22 cellular contexts compared by ENCODE assay signal in genomic region chr14:52977798-52978197, GRCh38. TPM values are rescaled to one million over a fixed set of nuclear protein-coding genes. Genes with fewer than 3 reads are reported as not detected.
DNase-seq lines count a peak whose midpoint lies in the region; FAIRE-seq and TF ChIP-seq lines count a peak whose summit lies in the region.
"Had no signal": no experiment of that assay in that cellular context is flagged by ENCODE, and none has a peak within 500 bp of the region (broad histone marks: within the 10 kb centered on the region; RNA-seq: fewer than 3 reads in every experiment).

No MANE protein-coding gene starts in this region.

- H4K20me1 ChIP-seq in OCI-LY7 (ENCODE audit: insufficient read depth, low read length): no peaks in the 10 kb centered on the region

- POLR2A ChIA-PET in OCI-LY7 (lab: Charles Lee): no interaction called here

- CTCF ChIA-PET in OCI-LY7 (lab: Charles Lee; ENCODE audit: unreplicated experiment): no interaction called here

- TF ChIP-seq CTCF in D721Med (IDR thresholded peaks at IDR 0.05; ENCODE audit: insufficient read depth, missing control alignments): no peak
- TF ChIP-seq CTCF in OCI-LY7 (conservative IDR thresholded peaks at IDR 0.05; ENCODE audit: low read length): no peak

- H2AFZ ChIP-seq in OCI-LY7 (ENCODE audit: low read length): no peak overlapping the region

- no TSS peak for BruUV-seq in OCI-LY7 (replicated peaks; lab: Mats Ljungman, UMichigan)

- intact Hi-C loops in OCI-LY7 (cut with micrococcal nuclease; ENCODE audit: unreplicated experiment): no loop called here

- H3K79me2 ChIP-seq in OCI-LY7 (ENCODE audit: insufficient read depth, low read depth, low read length): no peaks in the 10 kb centered on the region

- no peaks in the 10 kb centered on the region for H3K4me1 ChIP-seq in OCI-LY7 (ENCODE audit: insufficient read depth, low read length, poor library complexity, severe bottlenecking)
- H3K4me1 ChIP-seq: breast epithelium had no signal

- peak overlapping the region; percentile 85 for H3K27ac ChIP-seq in SK-N-MC
- no peak overlapping the region for H3K27ac ChIP-seq in OCI-LY7 (ENCODE audit: low read depth, low read length, poor library complexity, severe bottlenecking)
- H3K27ac ChIP-seq: 22Rv1, breast epithelium, SJSA1 had no signal

- H3K36me3 ChIP-seq in SK-N-MC (ENCODE audit: insufficient read depth, low read length) (no peaks in the 10 kb centered on the region), OCI-LY7 (ENCODE audit: insufficient read depth, low read length) (no peaks in the 10 kb centered on the region)
- H3K36me3 ChIP-seq: breast epithelium, SJSA1, tibial artery had no signal

- peak overlapping the region; percentile 60 for H3K4me3 ChIP-seq in SK-N-MC
- no peak overlapping the region for H3K4me3 ChIP-seq in OCI-LY7 (ENCODE audit: low read depth, low read length, poor library complexity, severe bottlenecking)
- H3K4me3 ChIP-seq: breast epithelium, GM12878, lung, SJSA1, tibial artery had no signal

- DNase-seq in NCI-H2029 treated with DMSO at 0.1 percent for 48 hours (lab: John Stamatoyannopoulos, UW) (peak; percentile 23), NCI-H2029 (lab: John Stamatoyannopoulos, UW) (no peak), SK-N-MC (ENCODE audit: low read depth, low spot score) (no peak), urothelium cell line (ENCODE audit: low spot score) (peak; percentile 71), D721Med (ENCODE audit: insufficient read length, low spot score) (no peak), activated T-cell treated with anti-CD3 and anti-CD28 coated beads for 4 hours (no peak), OCI-LY7 (ENCODE audit: low spot score) (no peak)
- DNase-seq: activated CD8-positive, alpha-beta memory T cell treated with anti-CD3 and anti-CD28 coated beads, Interleukin-2, amount 50 U/mL, for 48 hours; activated effector memory CD4-positive, alpha-beta T cell treated with Interleukin-2 at 50 U/mL for 16 hours; DMS79 treated with DMSO at 0.1 percent for 48 hours; Kasumi-1; NCI-H1048; retina; T-helper 17 cell; tibial artery had no signal

- peak; percentile 65 for FAIRE-seq in islet of Langerhans (lab: Jason Lieb, UNC)
- peak; percentile 74 for FAIRE-seq in urothelium cell line (lab: Jason Lieb, UNC)
- FAIRE-seq in D721Med (lab: Jason Lieb, UNC): no peak
- FAIRE-seq: colon, GM12878 had no signal

- H3K9me2 ChIP-seq in OCI-LY7 (ENCODE audit: insufficient read depth, low read length): no peaks in the 10 kb centered on the region

- H3K9ac ChIP-seq in SK-N-MC (ENCODE audit: insufficient read length): no peak overlapping the region

- no peak overlapping the region for H3K4me2 ChIP-seq in OCI-LY7 (ENCODE audit: low read length)

- no peaks in the 10 kb centered on the region for H3K9me3 ChIP-seq in SK-N-MC (ENCODE audit: low read depth, low read length)
- no peaks in the 10 kb centered on the region for H3K9me3 ChIP-seq in OCI-LY7 (ENCODE audit: low read length)
- H3K9me3 ChIP-seq: breast epithelium, SJSA1, tibial artery had no signal

RNA-seq across cellular contexts. Expression of gene FERMT2, which starts 26.9 kb away (rescaled TPM):
- not detected in 2 replicates for total RNA-seq in OCI-LY7 (2014; rRNA removed; shearing (Covaris generic))
- total RNA-seq in OCI-LY7 (2022): not detected in 2 replicates

Comparison
In these comparisons a context has a peak if more than half of its experiments do, and no peak if none do; other contexts are left out.
1. DNase-seq: peak in NCI-H2029 treated with DMSO at 0.1 percent for 48 hours (single experiment) and urothelium cell line (single experiment); none in NCI-H2029 (single experiment), SK-N-MC (single experiment), D721Med (single experiment), activated T-cell treated with anti-CD3 and anti-CD28 coated beads for 4 hours (single experiment) and OCI-LY7 (single experiment).